Comparison of ENCODE assay signal across 11 cellular contexts in genomic region chr5:1732955-1733354, GRCh38.
"Had no signal": no experiment of that assay in that cellular context is flagged by ENCODE, and none has a peak within 500 bp of the region (broad histone marks: within the 10 kb centered on the region; RNA-seq: fewer than 3 reads in every experiment).

No MANE protein-coding gene starts in this region.

- H3K27ac Mint-ChIP-seq: activated B cell treated with CpG ODN at 0.5 μM for 24 hours; effector memory CD8-positive, alpha-beta T cell; stimulated activated effector memory CD8-positive, alpha-beta T cell treated with anti-CD3 and anti-CD28 coated beads, Interleukin-12 subunit alpha, Interleukin-12 subunit beta, amount 100 ng/mL, for 72 hours; T-helper 17 cell had no signal

- H3K9me3 Mint-ChIP-seq: activated B cell treated with CpG ODN at 0.5 μM for 24 hours; effector memory CD8-positive, alpha-beta T cell; naive thymus-derived CD8-positive, alpha-beta T cell; stimulated activated effector memory CD8-positive, alpha-beta T cell treated with anti-CD3 and anti-CD28 coated beads, Interleukin-12 subunit alpha, Interleukin-12 subunit beta, amount 100 ng/mL, for 72 hours had no signal

- H3K9me3 ChIP-seq: transverse colon had no signal

- H3K36me3 Mint-ChIP-seq: naive thymus-derived CD8-positive, alpha-beta T cell; stimulated activated effector memory CD8-positive, alpha-beta T cell treated with anti-CD3 and anti-CD28 coated beads, Interleukin-12 subunit alpha, Interleukin-12 subunit beta, amount 100 ng/mL, for 72 hours had no signal

- H3K27ac ChIP-seq: cardiac muscle cell, transverse colon had no signal

- H3K4me1 Mint-ChIP-seq: activated B cell treated with CpG ODN at 0.5 μM for 24 hours; stimulated activated effector memory CD8-positive, alpha-beta T cell treated with anti-CD3 and anti-CD28 coated beads, Interleukin-12 subunit alpha, Interleukin-12 subunit beta, amount 100 ng/mL, for 72 hours; T-helper 17 cell had no signal

- ATAC-seq: effector memory CD8-positive, alpha-beta T cell; naive thymus-derived CD8-positive, alpha-beta T cell; T-helper 17 cell had no signal

- H3K4me3 Mint-ChIP-seq: activated B cell treated with CpG ODN at 0.5 μM for 24 hours; effector memory CD8-positive, alpha-beta T cell; naive thymus-derived CD8-positive, alpha-beta T cell; stimulated activated effector memory CD8-positive, alpha-beta T cell treated with anti-CD3 and anti-CD28 coated beads, Interleukin-12 subunit alpha, Interleukin-12 subunit beta, amount 100 ng/mL, for 72 hours; T-helper 17 cell had no signal

- H3K4me1 ChIP-seq: transverse colon had no signal

- H3K27me3 ChIP-seq: cardiac muscle cell, transverse colon had no signal

- H3K4me3 ChIP-seq: cardiac muscle cell, transverse colon had no signal

- H3K36me3 ChIP-seq: cardiac muscle cell, transverse colon had no signal

- DNase-seq: activated B cell treated with CpG ODN at 0.5 μM for 24 hours; effector memory CD8-positive, alpha-beta T cell; erythroblast; hippocampal formation; retina; SHP77; T-helper 17 cell; transverse colon had no signal
